ENCODE assay signal across 8 cellular contexts in genomic region chr6:124961784-124962611, GRCh38. TPM values are rescaled to one million over a fixed set of nuclear protein-coding genes. Genes with fewer than 3 reads are reported as not detected.
DNase-seq lines count a peak whose midpoint lies in the region; ATAC-seq and TF ChIP-seq lines count a peak whose summit lies in the region.

Gene RNF217, plus strand, starts transcription at chr6:124962437. Its CDS starts 108 bp downstream, at chr6:124962545.

- no peak for ATAC-seq in CD8-positive, alpha-beta T cell
- ATAC-seq in sciatic nerve (peak; percentile 88), GM21717 (IDR thresholded peaks at IDR 0.05; ENCODE audit: unreplicated experiment) (no peak)

- H3K4me3 Mint-ChIP-seq in CD8-positive, alpha-beta T cell, result peak within 1 kb of the TSS; percentile 61
- H3K4me3 Mint-ChIP-seq in immature natural killer cell, result peak within 1 kb of the TSS; percentile 83 to 90 (median 85)

- H3K36me3 ChIP-seq in CD8-positive, alpha-beta T cell (ENCODE audit: insufficient read depth, low read length), result no peaks in the 10 kb centered on the region
- H3K36me3 ChIP-seq in GM23248 (ENCODE audit: low read depth) (no peaks in the 10 kb centered on the region), PC-9 (ENCODE audit: low read depth) (peaks cover 9% of the 10 kb centered on the region; the same call in 1 of the 2 replicates)

- no peaks in the 10 kb centered on the region for H4K20me1 ChIP-seq in GM23248 (ENCODE audit: insufficient read depth)
- no peaks in the 10 kb centered on the region; the same call in 1 of the 2 replicates for H4K20me1 ChIP-seq in PC-9 (ENCODE audit: insufficient read depth)

- H2AFZ ChIP-seq in GM23248 (peak within 1 kb of the TSS; percentile 89), PC-9 (peak within 1 kb of the TSS; percentile 96)

- peaks cover 10% of the 10 kb centered on the region for H3K4me1 Mint-ChIP-seq in CD8-positive, alpha-beta T cell (ENCODE audit: low read depth)
- peaks cover 33 to 40% of the 10 kb centered on the region in 2 donors for H3K4me1 Mint-ChIP-seq in immature natural killer cell

- H3K9me2 ChIP-seq in GM23248 (ENCODE audit: insufficient read depth), result no peaks in the 10 kb centered on the region
- H3K9me2 ChIP-seq in PC-9 (ENCODE audit: insufficient read depth), result no peaks in the 10 kb centered on the region

- H3K9ac ChIP-seq in GM23248, result peak within 1 kb of the TSS; percentile 86

- intact Hi-C loops in CD8-positive, alpha-beta T cell (cut with DNase I, micrococcal nuclease), result no loop called here
- intact Hi-C loops in PC-9 (cut with micrococcal nuclease; ENCODE audit: unreplicated experiment) (loop anchor here (2.0 to 10.0 kb wide), 6 partner anchors 35 to 343 kb away; partner anchors contain the start of gene HDDC2), sciatic nerve (cut with DNase I) (loop anchor here (10.0 kb wide), 1 partner anchor 133 kb away; no protein-coding TSS in a partner anchor)

- H3K27me3 ChIP-seq in CD8-positive, alpha-beta T cell (ENCODE audit: insufficient read depth, low read length), result no peaks in the 10 kb centered on the region
- no peaks in the 10 kb centered on the region for H3K27me3 ChIP-seq in GM23248 (replicated peaks; ENCODE audit: insufficient read depth)
- no peaks in the 10 kb centered on the region for H3K27me3 ChIP-seq in PC-9 (ENCODE audit: insufficient read depth, low read depth)

- peaks cover 39% of the 10 kb centered on the region for H3K27me3 Mint-ChIP-seq in CD8-positive, alpha-beta T cell (ENCODE audit: low read depth)
- H3K27me3 Mint-ChIP-seq in immature natural killer cell (ENCODE audit: low read depth in 3 of 3), result peaks cover 6 to 21% (median 6%) of the 10 kb centered on the region in 3 donors

- POLR2A ChIA-PET in CD8-positive, alpha-beta T cell (lab: Charles Lee), result no interaction called here
- POLR2A ChIA-PET in PC-9 (lab: Charles Lee; ENCODE audit: unreplicated experiment), result interaction anchor here (0.6 to 1.1 kb wide), 4 partner anchors 20 to 134 kb away, joined by 3 to 8 read pairs (median 4); no protein-coding TSS in a partner anchor

- no peaks in the 10 kb centered on the region for H3K9me3 Mint-ChIP-seq in CD8-positive, alpha-beta T cell
- peaks cover 0 to 2% (median 0%) of the 10 kb centered on the region in 6 donors for H3K9me3 Mint-ChIP-seq in immature natural killer cell

- CTCF ChIA-PET in CD8-positive, alpha-beta T cell (lab: Charles Lee), result no interaction called here
- CTCF ChIA-PET in PC-9 (lab: Charles Lee), result interaction anchor here (1.1 kb wide), 1 partner anchor 37 kb away, joined by 3 read pairs; no protein-coding TSS in a partner anchor

- H3K9me3 ChIP-seq in CD8-positive, alpha-beta T cell (ENCODE audit: low read length), result no peaks in the 10 kb centered on the region
- H3K9me3 ChIP-seq in GM23248 (ENCODE audit: low read depth), result no peaks in the 10 kb centered on the region
- no peaks in the 10 kb centered on the region for H3K9me3 ChIP-seq in PC-9 (ENCODE audit: insufficient read depth, low read depth)

- no peak within 1 kb of the TSS for H3K27ac ChIP-seq in CD8-positive, alpha-beta T cell (ENCODE audit: low read depth, low read length)
- H3K27ac ChIP-seq in GM23248 (peak within 1 kb of the TSS; percentile 74), PC-9 (peak within 1 kb of the TSS; percentile 67)

- H3K36me3 Mint-ChIP-seq in CD8-positive, alpha-beta T cell, result no peaks in the 10 kb centered on the region
- no peaks in the 10 kb centered on the region for H3K36me3 Mint-ChIP-seq in immature natural killer cell

- no TSS peak for BruUV-seq in PC-9 (replicated peaks; lab: Mats Ljungman, UMichigan)

- no peaks in the 10 kb centered on the region for H3K4me1 ChIP-seq in CD8-positive, alpha-beta T cell (ENCODE audit: insufficient read depth, low read length)
- peaks cover 30% of the 10 kb centered on the region for H3K4me1 ChIP-seq in GM23248 (ENCODE audit: insufficient read depth)
- H3K4me1 ChIP-seq in PC-9 (replicated peaks; ENCODE audit: insufficient read depth), result peaks cover 44% of the 10 kb centered on the region

- no peak within 1 kb of the TSS for H3K4me3 ChIP-seq in CD8-positive, alpha-beta T cell (ENCODE audit: low read depth, low read length)
- H3K4me3 ChIP-seq in GM23248 (peak within 1 kb of the TSS; percentile 85), PC-9 (peak within 1 kb of the TSS; percentile 79)

- H3F3A ChIP-seq in GM23248 (ENCODE audit: insufficient read depth) (peaks cover 35% of the 10 kb centered on the region), PC-9 (ENCODE audit: insufficient read depth, low read depth) (peaks cover 36% of the 10 kb centered on the region; the same call in 1 of the 2 replicates)

- no peak for TF ChIP-seq CTCF in CD8-positive, alpha-beta T cell (IDR thresholded peaks at IDR 0.05)
- no peak for TF ChIP-seq CTCF in PC-9 (conservative IDR thresholded peaks at IDR 0.05)

- in situ Hi-C loops in GM23248 (cut with MboI), result no loop called here

- WGBS in GM23248 (ENCODE audit: low coverage in 1 of 2, low lambda C conversion rate in 2 of 2, missing lambda C conversion rate in 2 of 2), 2 experiments, result 1 to 2% methylated on average over 79 to 92 of the region's 99 CpGs

- H3K27ac Mint-ChIP-seq in CD8-positive, alpha-beta T cell, result no peak within 1 kb of the TSS
- H3K27ac Mint-ChIP-seq in immature natural killer cell, result peak within 1 kb of the TSS in 4 of 6 donors; percentile 23 to 86 (median 52)

- H3K79me2 ChIP-seq in GM23248 (ENCODE audit: insufficient read depth) (peaks cover 65% of the 10 kb centered on the region), PC-9 (ENCODE audit: low read depth) (peaks cover 45% of the 10 kb centered on the region)

- H3K4me2 ChIP-seq in GM23248 (ENCODE audit: unreplicated experiment), result peak within 1 kb of the TSS; percentile 95
- H3K4me2 ChIP-seq in PC-9, result peak within 1 kb of the TSS; percentile 91

- no peak for DNase-seq in CD8-positive, alpha-beta T cell
- peak; percentile 77 for DNase-seq in GM23248
- peak; percentile 51 to 63 for DNase-seq in PC-9
- DNase-seq in cerebellar cortex (ENCODE audit: low spot score), result peak; percentile 70
- DNase-seq in immature natural killer cell, result peak; percentile 25 to 39 (median 28)
- DNase-seq in sciatic nerve (ENCODE audit: low spot score), result peak; percentile 85
- no peak for DNase-seq in NCI-H187 (lab: John Stamatoyannopoulos, UW)

RNA-seq across cellular contexts. Expression of gene RNF217, which starts in this region (rescaled TPM):
- not detected for total RNA-seq in CD8-positive, alpha-beta T cell
- total RNA-seq in GM23248 (2014; rRNA removed; shearing (Covaris generic)), result 10.9 and 15.2 TPM in 2 replicates
- polyA plus RNA-seq in GM23248 (2016; fragmentation: Nextera tagmentation; extraction: Ambion mirVana) (3.2 and 3.3 TPM in 2 replicates), immature natural killer cell (1 to 10 TPM in 1 of 3 donors, under 1 TPM in 2; 0.21 to 1.8 (median 0.25) TPM)
- total RNA-seq in PC-9 (2021) (38.3 and 42.3 TPM in 2 replicates), sciatic nerve (43.5 TPM)

Comparison
In these comparisons a context has a peak if more than half of its experiments do, and no peak if none do; other contexts are left out.
1. RNA of gene RNF217 (total RNA-seq): 43.5 TPM in sciatic nerve (single experiment), 38.3 to 42.3 TPM in PC-9 and 10.9 to 15.2 TPM in GM23248; not detected in CD8-positive, alpha-beta T cell; every median in the first group is over 10 times any median in the second.
2. DNase-seq: peak in GM23248 (single experiment), PC-9 (2 of 2), cerebellar cortex (single experiment), immature natural killer cell (3 of 3) and sciatic nerve (single experiment); none in CD8-positive, alpha-beta T cell (0 of 7) and NCI-H187 (0 of 2).
3. intact Hi-C loops: an anchor here in PC-9 (2.0 to 10.0 kb wide) and sciatic nerve (10.0 kb wide); none called in CD8-positive, alpha-beta T cell.